Comparison of ENCODE assay signal across 19 cellular contexts in genomic region chr2:64406407-64406774, GRCh38. TPM values are rescaled to one million over a fixed set of nuclear protein-coding genes. Genes with fewer than 3 reads are reported as not detected.
A peak's percentile ranks its signal among the peaks of the same experiment; 100 is the strongest.
DNase-seq lines count a peak whose midpoint lies in the region; ATAC-seq, FAIRE-seq and TF ChIP-seq lines count a peak whose summit lies in the region.
"Had no signal": no experiment of that assay in that cellular context is flagged by ENCODE, and none has a peak within 500 bp of the region (broad histone marks: within the 10 kb centered on the region; RNA-seq: fewer than 3 reads in every experiment).

No MANE protein-coding gene starts in this region.

- H3K36me3 ChIP-seq in astrocyte (ENCODE audit: insufficient read depth, low read length), result no peaks in the 10 kb centered on the region
- no peaks in the 10 kb centered on the region for H3K36me3 ChIP-seq in right lobe of liver
- H3K36me3 ChIP-seq in rectal smooth muscle tissue (ENCODE audit: control insufficient read depth, insufficient read depth, low read length), result no peaks in the 10 kb centered on the region
- H3K36me3 ChIP-seq: prostate gland had no signal

- H3K9ac ChIP-seq in astrocyte (ENCODE audit: low read length) (no peak overlapping the region), rectal smooth muscle tissue (ENCODE audit: low read length) (no peak overlapping the region)
- H3K9ac ChIP-seq: KMS-11 had no signal

- H3K79me2 ChIP-seq in astrocyte (ENCODE audit: insufficient read depth, low read length), result no peaks in the 10 kb centered on the region

- 23% methylated on average over 2 of the region's 2 CpGs for WGBS in right lobe of liver (ENCODE audit: insufficient coverage, low coverage, low lambda C conversion rate, missing lambda C conversion rate)

- DNase-seq in Calu3 (no peak), astrocyte (ENCODE audit: low read depth) (no peak), right lobe of liver (peak; percentile 79 to 95 (median 93)), DMS53 (lab: John Stamatoyannopoulos, UW) (no peak), AG20443 (ENCODE audit: low spot score) (no peak), NK-92 (lab: John Stamatoyannopoulos, UW; ENCODE audit: unreplicated experiment) (no peak)
- DNase-seq: activated CD4-positive, alpha-beta memory T cell treated with anti-CD3 and anti-CD28 coated beads, Interleukin-2, amount 10 ng/mL, durations not matched to agents 7 days and 5 days; anterior cingulate cortex; NCI-H1105; NCI-H774; stimulated activated CD4-positive, alpha-beta T cell treated with anti-CD3 and anti-CD28 coated beads, Interleukin-15, amount 100 ng/mL, for 24 hours; stimulated activated naive CD8-positive, alpha-beta T cell treated with anti-CD3 and anti-CD28 coated beads, Interleukin-15, amount 100 ng/mL, for 72 hours had no signal

- no peak for TF ChIP-seq CTCF in Calu3 (IDR thresholded peaks at IDR 0.05; ENCODE audit: unreplicated experiment)
- no peak for TF ChIP-seq CTCF in astrocyte (IDR thresholded peaks at IDR 0.05; ENCODE audit: insufficient read depth, low read depth, low read length)
- TF ChIP-seq CTCF in right lobe of liver (IDR thresholded peaks at IDR 0.05), result no peak

- H3K4me1 Mint-ChIP-seq in Calu3 (ENCODE audit: low read depth, unreplicated experiment) (peaks cover 27% of the 10 kb centered on the region), astrocyte (ENCODE audit: low read depth, unreplicated experiment) (peaks cover 32% of the 10 kb centered on the region)
- H3K4me1 Mint-ChIP-seq: activated CD4-positive, alpha-beta memory T cell treated with anti-CD3 and anti-CD28 coated beads, Interleukin-2, amount 10 ng/mL, durations not matched to agents 7 days and 5 days; stimulated activated naive CD8-positive, alpha-beta T cell treated with anti-CD3 and anti-CD28 coated beads, Interleukin-15, amount 100 ng/mL, for 72 hours had no signal

- no peak overlapping the region for H3K27ac ChIP-seq in astrocyte (ENCODE audit: low read depth, low read length)
- H3K27ac ChIP-seq in right lobe of liver, result peak overlapping the region in 2 of 3 donors; percentile 53 to 73
- H3K27ac ChIP-seq in rectal smooth muscle tissue (ENCODE audit: low read depth, low read length), result no peak overlapping the region
- H3K27ac ChIP-seq: HL-60, KMS-11, prostate gland had no signal

- no peaks in the 10 kb centered on the region for H3K9me3 Mint-ChIP-seq in Calu3 (ENCODE audit: low read depth, unreplicated experiment)
- H3K9me3 Mint-ChIP-seq in astrocyte (ENCODE audit: unreplicated experiment), result no peaks in the 10 kb centered on the region
- H3K9me3 Mint-ChIP-seq: activated CD4-positive, alpha-beta memory T cell treated with anti-CD3 and anti-CD28 coated beads, Interleukin-2, amount 10 ng/mL, durations not matched to agents 7 days and 5 days; activated T-helper 1 cell treated with anti-CD3 and anti-CD28 coated beads, Interleukin-12 subunit alpha, Interleukin-12 subunit beta, Interleukin-2, Interleukin-4 antibody, amounts not matched to agents 30 ng/mL and 10 ng/mL and 1 ng/mL, durations not matched to agents 14 hours and 24 hours and 36 hours; stimulated activated naive CD8-positive, alpha-beta T cell treated with anti-CD3 and anti-CD28 coated beads, Interleukin-15, amount 100 ng/mL, for 72 hours had no signal

- H3K27ac Mint-ChIP-seq in Calu3 (ENCODE audit: unreplicated experiment) (no peak overlapping the region), astrocyte (ENCODE audit: unreplicated experiment) (no peak overlapping the region)
- H3K27ac Mint-ChIP-seq: activated CD4-positive, alpha-beta memory T cell treated with anti-CD3 and anti-CD28 coated beads, Interleukin-2, amount 10 ng/mL, durations not matched to agents 7 days and 5 days; activated T-helper 1 cell treated with anti-CD3 and anti-CD28 coated beads, Interleukin-12 subunit alpha, Interleukin-12 subunit beta, Interleukin-2, Interleukin-4 antibody, amounts not matched to agents 30 ng/mL and 10 ng/mL and 1 ng/mL, durations not matched to agents 14 hours and 24 hours and 36 hours; stimulated activated naive CD8-positive, alpha-beta T cell treated with anti-CD3 and anti-CD28 coated beads, Interleukin-15, amount 100 ng/mL, for 72 hours had no signal

- intact Hi-C loops in Calu3 (cut with micrococcal nuclease; ENCODE audit: unreplicated experiment), result no loop called here
- intact Hi-C loops in right lobe of liver (cut with DNase I), result no loop called here

- H3K9me3 ChIP-seq in astrocyte (ENCODE audit: insufficient read depth, low read depth, low read length) (no peaks in the 10 kb centered on the region), right lobe of liver (no peaks in the 10 kb centered on the region)
- H3K9me3 ChIP-seq: prostate gland had no signal

- peak overlapping the region; percentile 17 for H3K4me2 ChIP-seq in astrocyte (ENCODE audit: low read length)
- H3K4me2 ChIP-seq: KMS-11 had no signal

- TF ChIP-seq POLR2A in right lobe of liver (IDR thresholded peaks at IDR 0.05), result no peak

- H3K27me3 Mint-ChIP-seq in Calu3 (ENCODE audit: unreplicated experiment), result no peaks in the 10 kb centered on the region
- no peaks in the 10 kb centered on the region for H3K27me3 Mint-ChIP-seq in astrocyte (ENCODE audit: low read depth, unreplicated experiment)
- H3K27me3 Mint-ChIP-seq: stimulated activated naive CD8-positive, alpha-beta T cell treated with anti-CD3 and anti-CD28 coated beads, Interleukin-15, amount 100 ng/mL, for 72 hours had no signal

- no peak for FAIRE-seq in astrocyte (lab: Jason Lieb, UNC)
- FAIRE-seq: RCC 7860 had no signal

- H3K36me3 Mint-ChIP-seq in Calu3 (ENCODE audit: insufficient read depth, unreplicated experiment) (peaks cover 8% of the 10 kb centered on the region), astrocyte (ENCODE audit: low read depth, unreplicated experiment) (no peaks in the 10 kb centered on the region)

- no peak overlapping the region for H3K4me3 ChIP-seq in astrocyte (ENCODE audit: insufficient read depth, low read depth, low read length)
- peak overlapping the region in 2 of 3 donors; percentile 7 to 39 for H3K4me3 ChIP-seq in right lobe of liver
- peak overlapping the region; percentile 29 for H3K4me3 ChIP-seq in rectal smooth muscle tissue (ENCODE audit: low read length)
- H3K4me3 ChIP-seq: prostate gland had no signal

- peaks cover 21% of the 10 kb centered on the region for H3K27me3 ChIP-seq in astrocyte (ENCODE audit: insufficient read depth, low read length)
- H3K27me3 ChIP-seq in right lobe of liver, result no peaks in the 10 kb centered on the region
- H3K27me3 ChIP-seq in rectal smooth muscle tissue (ENCODE audit: control insufficient read depth, insufficient read depth, low read length), result no peaks in the 10 kb centered on the region

- no peaks in the 10 kb centered on the region for H4K20me1 ChIP-seq in astrocyte (ENCODE audit: insufficient read depth, low read length)

- no TSS peak for BruUV-seq in Calu3 (replicated peaks; lab: Mats Ljungman, UMichigan)

- CTCF ChIA-PET in Calu3 (lab: Charles Lee), result no interaction called here

- ATAC-seq in right lobe of liver (peak; percentile 53 to 76 (median 69)), HG03565 (IDR thresholded peaks at IDR 0.05; ENCODE audit: unreplicated experiment) (no peak)
- ATAC-seq: stimulated activated naive CD8-positive, alpha-beta T cell treated with anti-CD3 and anti-CD28 coated beads, Interleukin-15, amount 100 ng/mL, for 72 hours had no signal

- peak overlapping the region; percentile 8 for H3K4me3 Mint-ChIP-seq in Calu3 (ENCODE audit: low read depth, unreplicated experiment)
- no peak overlapping the region for H3K4me3 Mint-ChIP-seq in astrocyte (ENCODE audit: unreplicated experiment)
- H3K4me3 Mint-ChIP-seq: activated CD4-positive, alpha-beta memory T cell treated with anti-CD3 and anti-CD28 coated beads, Interleukin-2, amount 10 ng/mL, durations not matched to agents 7 days and 5 days; activated T-helper 1 cell treated with anti-CD3 and anti-CD28 coated beads, Interleukin-12 subunit alpha, Interleukin-12 subunit beta, Interleukin-2, Interleukin-4 antibody, amounts not matched to agents 30 ng/mL and 10 ng/mL and 1 ng/mL, durations not matched to agents 14 hours and 24 hours and 36 hours; stimulated activated naive CD8-positive, alpha-beta T cell treated with anti-CD3 and anti-CD28 coated beads, Interleukin-15, amount 100 ng/mL, for 72 hours had no signal

- H2AFZ ChIP-seq in astrocyte (ENCODE audit: low read depth, low read length), result no peak overlapping the region

- H3K4me1 ChIP-seq in astrocyte (ENCODE audit: insufficient read depth, low read length) (peaks cover 10% of the 10 kb centered on the region), right lobe of liver (peaks cover 0 to 46% (median 24%) of the 10 kb centered on the region in 4 donors), rectal smooth muscle tissue (ENCODE audit: control insufficient read depth, insufficient read depth, low read length) (peaks cover 7% of the 10 kb centered on the region)
- H3K4me1 ChIP-seq: prostate gland had no signal

RNA-seq across cellular contexts. Expression of gene LGALSL, which starts 47.6 kb away (rescaled TPM):
- total RNA-seq in Calu3 (2022), result 9.3 and 12.1 TPM in 2 replicates
- total RNA-seq in astrocyte, result 12.4 and 14.0 TPM in 2 replicates
- 1 to 10 TPM; 3.2 to 8.1 (median 5.4) TPM for total RNA-seq in right lobe of liver

Comparison
In these comparisons a context has a peak if more than half of its experiments do, and no peak if none do; other contexts are left out.
1. DNase-seq: peak in right lobe of liver (3 of 3); none in Calu3 (single experiment), astrocyte (single experiment), DMS53 (single experiment), AG20443 (single experiment) and NK-92 (single experiment).
2. H3K27ac ChIP-seq: peak in right lobe of liver (2 of 3); none in astrocyte (single experiment) and rectal smooth muscle tissue (single experiment).